ENCODE assay signal across 18 cellular contexts in genomic region chr13:113555141-113555540, GRCh38. TPM values are rescaled to one million over a fixed set of nuclear protein-coding genes. Genes with fewer than 3 reads are reported as not detected.
DNase-seq lines count a peak whose midpoint lies in the region; ATAC-seq, FAIRE-seq and TF ChIP-seq lines count a peak whose summit lies in the region.
"Had no signal": no experiment of that assay in that cellular context is flagged by ENCODE, and none has a peak within 500 bp of the region (broad histone marks: within the 10 kb centered on the region; RNA-seq: fewer than 3 reads in every experiment).

No MANE protein-coding gene starts in this region.

- H3K27me3 Mint-ChIP-seq in activated naive CD4-positive, alpha-beta T cell treated with anti-CD3 and anti-CD28 coated beads for 36 hours (ENCODE audit: low read depth): no peaks in the 10 kb centered on the region

- DNase-seq in activated naive CD4-positive, alpha-beta T cell treated with anti-CD3 and anti-CD28 coated beads for 36 hours: peak; percentile 1
- no peak for DNase-seq in activated naive CD4-positive, alpha-beta T cell treated with Interleukin-2 at 50 U/mL for 16 hours
- peak; percentile 9 for DNase-seq in colonic mucosa
- DNase-seq in lower lobe of right lung: peak; percentile 9
- peak; percentile 65 to 74 for DNase-seq in vagina (ENCODE audit: extremely low spot score in 2 of 2)
- DNase-seq in GM20000 (ENCODE audit: low spot score): no peak
- no peak for DNase-seq in NCI-H2227 (lab: John Stamatoyannopoulos, UW; ENCODE audit: unreplicated experiment)
- DNase-seq in HTR-8/SVneo (ENCODE audit: insufficient read length, low spot score): no peak
- DNase-seq: EL, Karpas-422, MM.1S, NCI-H1105, NCI-H187 treated with DMSO at 0.1 percent for 48 hours, NCI-H2171, NCI-H82, Right ventricle myocardium superior had no signal

- TF ChIP-seq POLR2A in vagina (IDR thresholded peaks at IDR 0.05): no peak

- no peak overlapping the region for H3K27ac ChIP-seq in colonic mucosa
- no peak overlapping the region for H3K27ac ChIP-seq in lower lobe of right lung
- H3K27ac ChIP-seq in vagina: no peak overlapping the region

- peaks cover 3% of the 10 kb centered on the region for H3K36me3 Mint-ChIP-seq in activated naive CD4-positive, alpha-beta T cell treated with anti-CD3 and anti-CD28 coated beads for 36 hours (ENCODE audit: low read depth)

- no peaks in the 10 kb centered on the region for H3K4me1 Mint-ChIP-seq in activated naive CD4-positive, alpha-beta T cell treated with anti-CD3 and anti-CD28 coated beads for 36 hours (ENCODE audit: low read depth)

- H3K27ac Mint-ChIP-seq in activated naive CD4-positive, alpha-beta T cell treated with anti-CD3 and anti-CD28 coated beads for 36 hours: no peak overlapping the region

- TF ChIP-seq CTCF in colonic mucosa (IDR thresholded peaks at IDR 0.05): no peak
- TF ChIP-seq CTCF in lower lobe of right lung (IDR thresholded peaks at IDR 0.05): no peak
- TF ChIP-seq CTCF in vagina (IDR thresholded peaks at IDR 0.05): no peak
- no peak for TF ChIP-seq CTCF in GM20000 (IDR thresholded peaks at IDR 0.05; ENCODE audit: extremely low read depth, missing control alignments)

- intact Hi-C loops in activated naive CD4-positive, alpha-beta T cell treated with anti-CD3 and anti-CD28 coated beads for 36 hours (cut with micrococcal nuclease): no loop called here
- intact Hi-C loops in colonic mucosa (cut with DNase I): no loop called here
- intact Hi-C loops in lower lobe of right lung (cut with DNase I): no loop called here
- intact Hi-C loops in vagina (cut with DNase I): no loop called here

- no peak overlapping the region for H3K4me3 Mint-ChIP-seq in activated naive CD4-positive, alpha-beta T cell treated with anti-CD3 and anti-CD28 coated beads for 36 hours

- no peak overlapping the region for H3K9ac ChIP-seq in colonic mucosa (ENCODE audit: low read depth in 2 of 2, low read length in 2 of 2)

- H3K36me3 ChIP-seq in colonic mucosa (no peaks in the 10 kb centered on the region), lower lobe of right lung (peaks cover 39% of the 10 kb centered on the region), vagina (peaks cover 0 to 17% of the 10 kb centered on the region in 2 donors)

- CTCF ChIA-PET in activated naive CD4-positive, alpha-beta T cell treated with anti-CD3 and anti-CD28 coated beads for 36 hours (lab: Charles Lee): no interaction called here

- no peaks in the 10 kb centered on the region for H3K9me3 ChIP-seq in colonic mucosa
- H3K9me3 ChIP-seq in lower lobe of right lung: no peaks in the 10 kb centered on the region
- H3K9me3 ChIP-seq in vagina: no peaks in the 10 kb centered on the region
- H3K9me3 ChIP-seq: HAP-1 had no signal

- H3K27me3 ChIP-seq in colonic mucosa: no peaks in the 10 kb centered on the region
- no peaks in the 10 kb centered on the region for H3K27me3 ChIP-seq in lower lobe of right lung (ENCODE audit: low read depth)
- H3K27me3 ChIP-seq in vagina: no peaks in the 10 kb centered on the region
- H3K27me3 ChIP-seq: BLaER1 treated with 17β-estradiol and CSF1 and Interleukin-3, amounts not matched to agents 10 nM and 100 nM had no signal

- ATAC-seq in lower lobe of right lung: no peak

- no peaks in the 10 kb centered on the region for H3K9me3 Mint-ChIP-seq in activated naive CD4-positive, alpha-beta T cell treated with anti-CD3 and anti-CD28 coated beads for 36 hours

- no peak overlapping the region for H3K4me3 ChIP-seq in colonic mucosa
- no peak overlapping the region for H3K4me3 ChIP-seq in lower lobe of right lung
- H3K4me3 ChIP-seq in vagina: no peak overlapping the region
- H3K4me3 ChIP-seq: BLaER1 treated with 17β-estradiol and CSF1 and Interleukin-3, amounts not matched to agents 10 nM and 100 nM; HAP-1 had no signal

- H3K4me1 ChIP-seq in colonic mucosa (no peaks in the 10 kb centered on the region), lower lobe of right lung (no peaks in the 10 kb centered on the region), vagina (no peaks in the 10 kb centered on the region)
- H3K4me1 ChIP-seq: HAP-1 had no signal

- FAIRE-seq in HTR-8/SVneo (lab: Jason Lieb, UNC): no peak

RNA-seq across cellular contexts. Expression of gene TFDP1, which starts 29.4 kb away (rescaled TPM):
- 100 to 1,000 TPM; 157 to 161 TPM for total RNA-seq in activated naive CD4-positive, alpha-beta T cell treated with anti-CD3 and anti-CD28 coated beads for 36 hours
- total RNA-seq in colonic mucosa (100 to 1,000 TPM in 1 of 2 donors, 10 to 100 TPM in 1; 60.3 to 112 TPM), lower lobe of right lung (47.0 TPM), vagina (40.0 TPM)

Comparison
In these comparisons a context has a peak if more than half of its experiments do, and no peak if none do; other contexts are left out.
1. DNase-seq: peak in activated naive CD4-positive, alpha-beta T cell treated with anti-CD3 and anti-CD28 coated beads for 36 hours (single experiment), colonic mucosa (single experiment), lower lobe of right lung (single experiment) and vagina (2 of 2); none in activated naive CD4-positive, alpha-beta T cell treated with Interleukin-2 at 50 U/mL for 16 hours (single experiment), GM20000 (single experiment), NCI-H2227 (single experiment) and HTR-8/SVneo (single experiment).